Comparison of ENCODE assay signal across 1 cellular context in genomic region chr15:45391746-45392711, GRCh38.
TF ChIP-seq lines count a peak whose summit lies in the region.

No MANE protein-coding gene starts in this region.

TF ChIP-seq in SK-N-SH treated with all-trans-retinoic acid at 6 μM for 48 hours, 23 proteins besides CTCF, POLR2A, EP300 and RAD21 (continued from another document):
- TF ChIP-seq TSHZ2 (CRISPR knock-in tag; IDR thresholded peaks at IDR 0.05) (no peak), ZC3H10 (CRISPR knock-in tag; IDR thresholded peaks at IDR 0.05) (no peak), ZFP3 (CRISPR knock-in tag; IDR thresholded peaks at IDR 0.05) (no peak)
